In genomic region chr16:4285167-4285566, GRCh38 we compare ENCODE assay signal across 21 cellular contexts. TPM values are rescaled to one million over a fixed set of nuclear protein-coding genes. Genes with fewer than 3 reads are reported as not detected.
"Had no signal": no experiment of that assay in that cellular context is flagged by ENCODE, and none has a peak within 500 bp of the region (broad histone marks: within the 10 kb centered on the region; RNA-seq: fewer than 3 reads in every experiment).

No MANE protein-coding gene starts in this region.

- H3K9me3 ChIP-seq: gastroesophageal sphincter, sigmoid colon, transverse colon had no signal

- H2AFZ ChIP-seq: hepatocyte had no signal

- H3K36me3 Mint-ChIP-seq: activated CD4-positive, alpha-beta memory T cell treated with anti-CD3 and anti-CD28 coated beads for 36 hours; activated naive CD8-positive, alpha-beta T cell; brain had no signal

- H3K27ac ChIP-seq: gastroesophageal sphincter, hepatocyte, sigmoid colon, transverse colon had no signal

- H3K79me2 ChIP-seq: hepatocyte had no signal

- H3K4me2 ChIP-seq: hepatocyte had no signal

- H3K27me3 ChIP-seq: hepatocyte, sigmoid colon, transverse colon had no signal

- H3K4me3 Mint-ChIP-seq: activated CD4-positive, alpha-beta memory T cell treated with anti-CD3 and anti-CD28 coated beads for 36 hours; activated naive CD8-positive, alpha-beta T cell; activated T-cell treated with anti-CD3 and anti-CD28 coated beads, Interleukin-2, amount 50 U/mL, for 4 hours; brain; central memory CD8-positive, alpha-beta T cell; nephron progenitor cell had no signal

- H3K9me3 Mint-ChIP-seq: activated CD4-positive, alpha-beta memory T cell treated with anti-CD3 and anti-CD28 coated beads for 36 hours; activated T-cell treated with anti-CD3 and anti-CD28 coated beads, Interleukin-2, amount 50 U/mL, for 4 hours; central memory CD8-positive, alpha-beta T cell had no signal

- H3K4me3 ChIP-seq: gastroesophageal sphincter, hepatocyte, sigmoid colon, transverse colon had no signal

- H3K27ac Mint-ChIP-seq: activated CD4-positive, alpha-beta memory T cell treated with anti-CD3 and anti-CD28 coated beads for 36 hours; activated naive CD8-positive, alpha-beta T cell; brain; nephron progenitor cell had no signal

- H3K36me3 ChIP-seq: gastroesophageal sphincter, sigmoid colon, transverse colon had no signal

- DNase-seq: activated CD4-positive, alpha-beta memory T cell treated with anti-CD3 and anti-CD28 coated beads for 36 hours; activated gamma-delta T cell; activated T-cell treated with anti-CD3 and anti-CD28 coated beads, Interleukin-2, amount 50 U/mL, for 4 hours; amygdala; dermis blood vessel endothelial cell; left ventricle myocardium superior; mesendoderm; nephron progenitor cell; sigmoid colon; stimulated activated CD4-positive, alpha-beta T cell treated with anti-CD3 and anti-CD28 coated beads, Interleukin-2, amount 100 ng/mL, for 24 hours; stimulated activated naive CD4-positive, alpha-beta T cell; substantia nigra; transverse colon had no signal

RNA-seq across cellular contexts. Expression of gene SRL, which starts 43.3 kb away (rescaled TPM):
- total RNA-seq: activated CD4-positive, alpha-beta memory T cell treated with anti-CD3 and anti-CD28 coated beads for 36 hours; epithelial cell of proximal tubule; kidney epithelial cell; osteocyte had no signal
